Comparison of ENCODE assay signal across 9 cellular contexts in genomic region chr6:46053034-46053933, GRCh38. TPM values are rescaled to one million over a fixed set of nuclear protein-coding genes. Genes with fewer than 3 reads are reported as not detected.
DNase-seq lines count a peak whose midpoint lies in the region; ATAC-seq and TF ChIP-seq lines count a peak whose summit lies in the region.
"Had no signal": no experiment of that assay in that cellular context is flagged by ENCODE, and none has a peak within 500 bp of the region (broad histone marks: within the 10 kb centered on the region; RNA-seq: fewer than 3 reads in every experiment).

No MANE protein-coding gene starts in this region.

- no peak overlapping the region for H3K4me2 ChIP-seq in smooth muscle cell

- H3K27me3 ChIP-seq in smooth muscle cell (ENCODE audit: low read depth): no peaks in the 10 kb centered on the region

- peaks cover 5% of the 10 kb centered on the region for H3K4me1 ChIP-seq in smooth muscle cell (ENCODE audit: low read depth)

- no peak for TF ChIP-seq CTCF in smooth muscle cell (IDR thresholded peaks at IDR 0.05; ENCODE audit: borderline replicate concordance, insufficient read depth, poor library complexity, severe bottlenecking)

- no peak overlapping the region for H3K4me3 Mint-ChIP-seq in activated naive CD8-positive, alpha-beta T cell treated with anti-CD3 and anti-CD28 coated beads, Interleukin-2, amount 50 U/mL, for 24 hours

- no peaks in the 10 kb centered on the region for H3F3A ChIP-seq in smooth muscle cell (ENCODE audit: low read depth)

- H3K27ac Mint-ChIP-seq in activated naive CD8-positive, alpha-beta T cell treated with anti-CD3 and anti-CD28 coated beads, Interleukin-2, amount 50 U/mL, for 24 hours: peak overlapping the region; percentile 69

- peak; percentile 5 for DNase-seq in NCI-H187 treated with DMSO at 0.1 percent for 48 hours (lab: John Stamatoyannopoulos, UW)
- DNase-seq in activated naive CD8-positive, alpha-beta T cell treated with anti-CD3 and anti-CD28 coated beads, Interleukin-2, amount 50 U/mL, for 24 hours: no peak
- DNase-seq in iris pigment epithelial cell (ENCODE audit: low read depth): peak; percentile 2
- no peak for DNase-seq in smooth muscle cell (lab: John Stamatoyannopoulos, UW; ENCODE audit: unreplicated experiment)
- DNase-seq in NCI-H1105 treated with DMSO at 0.1 percent for 48 hours (lab: John Stamatoyannopoulos, UW): no peak
- DNase-seq in activated effector memory CD4-positive, alpha-beta T cell treated with Interleukin-2 at 50 U/mL for 16 hours: no peak
- no peak for DNase-seq in CD1c-positive myeloid dendritic cell (ENCODE audit: extremely low spot score)
- DNase-seq: SIG-M5 had no signal

- H3K4me1 Mint-ChIP-seq in activated naive CD8-positive, alpha-beta T cell treated with anti-CD3 and anti-CD28 coated beads, Interleukin-2, amount 50 U/mL, for 24 hours: peaks cover 20% of the 10 kb centered on the region

- no peaks in the 10 kb centered on the region for H3K79me2 ChIP-seq in smooth muscle cell (ENCODE audit: low read depth)

- no peaks in the 10 kb centered on the region for H4K20me1 ChIP-seq in smooth muscle cell (ENCODE audit: low read depth)

- H3K9ac ChIP-seq in smooth muscle cell (ENCODE audit: low read depth): no peak overlapping the region

- no peak overlapping the region for H3K27ac ChIP-seq in smooth muscle cell (ENCODE audit: low read depth)

- H3K36me3 ChIP-seq in smooth muscle cell (ENCODE audit: low read depth): no peaks in the 10 kb centered on the region

- ATAC-seq in activated naive CD8-positive, alpha-beta T cell treated with anti-CD3 and anti-CD28 coated beads, Interleukin-2, amount 50 U/mL, for 24 hours: peak; percentile 58

- H3K27me3 Mint-ChIP-seq in activated naive CD8-positive, alpha-beta T cell treated with anti-CD3 and anti-CD28 coated beads, Interleukin-2, amount 50 U/mL, for 24 hours: peaks cover 9% of the 10 kb centered on the region

- no peaks in the 10 kb centered on the region for H3K36me3 Mint-ChIP-seq in activated naive CD8-positive, alpha-beta T cell treated with anti-CD3 and anti-CD28 coated beads, Interleukin-2, amount 50 U/mL, for 24 hours (ENCODE audit: low read depth)

- no peak overlapping the region for H3K4me3 ChIP-seq in smooth muscle cell

- peaks cover 3% of the 10 kb centered on the region for H3K9me3 Mint-ChIP-seq in activated naive CD8-positive, alpha-beta T cell treated with anti-CD3 and anti-CD28 coated beads, Interleukin-2, amount 50 U/mL, for 24 hours

- 49% methylated on average over 9 of the region's 9 CpGs for WGBS in smooth muscle cell (ENCODE audit: low lambda C conversion rate)

- no peaks in the 10 kb centered on the region for H3K9me3 ChIP-seq in smooth muscle cell (replicated peaks; ENCODE audit: low read depth)

- peak overlapping the region; percentile 22 for H2AFZ ChIP-seq in smooth muscle cell (ENCODE audit: low read depth)

RNA-seq across cellular contexts. Expression of gene CLIC5, which starts 37.6 kb away (rescaled TPM):
- 0.99 and 4.4 TPM in 2 replicates for total RNA-seq in smooth muscle cell
- 0.97 and 1.4 TPM in 2 replicates for polyA plus RNA-seq in smooth muscle cell
- total RNA-seq: MCF 10A had no signal

Comparison
In these comparisons a context has a peak if more than half of its experiments do, and no peak if none do; other contexts are left out.
1. DNase-seq: peak in NCI-H187 treated with DMSO at 0.1 percent for 48 hours (single experiment) and iris pigment epithelial cell (single experiment); none in activated naive CD8-positive, alpha-beta T cell treated with anti-CD3 and anti-CD28 coated beads, Interleukin-2, amount 50 U/mL, for 24 hours (single experiment), smooth muscle cell (single experiment), NCI-H1105 treated with DMSO at 0.1 percent for 48 hours (single experiment), activated effector memory CD4-positive, alpha-beta T cell treated with Interleukin-2 at 50 U/mL for 16 hours (single experiment) and CD1c-positive myeloid dendritic cell (single experiment).